1 cellular context compared by ENCODE assay signal in the genomic region with DNA sequence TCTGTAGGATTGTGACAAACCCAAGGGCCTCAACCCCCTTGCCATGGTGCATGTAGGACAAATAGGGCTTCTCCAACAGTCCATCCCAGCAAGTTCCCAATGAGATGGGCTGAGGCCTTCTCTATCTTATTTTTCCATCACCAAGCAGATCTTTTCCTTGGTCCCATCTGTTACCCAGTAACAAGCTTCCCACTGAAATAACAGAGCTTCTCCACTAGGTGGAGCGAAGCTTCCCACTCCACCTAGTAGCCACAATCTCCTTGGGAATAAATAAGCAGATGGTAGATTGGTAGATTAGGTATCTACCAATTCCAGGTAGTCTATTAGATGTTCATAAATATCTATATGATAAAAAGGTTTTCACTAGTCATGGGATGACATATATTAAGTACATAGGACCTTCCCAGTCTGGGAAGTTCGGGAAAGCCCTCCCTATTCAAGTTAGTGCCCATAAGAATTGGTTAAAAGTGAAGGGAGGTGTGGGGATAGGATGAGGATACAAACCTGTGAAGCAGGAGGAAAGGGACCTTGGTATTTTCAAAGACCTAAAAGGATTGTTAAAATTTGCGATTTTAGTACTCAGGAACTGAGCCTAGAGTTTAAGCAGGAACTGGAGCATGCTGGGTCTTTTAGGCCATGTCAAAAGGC.
TF ChIP-seq lines count a peak whose summit lies in the region.

No MANE protein-coding gene starts in this region.

TF ChIP-seq in WTC11, 78 proteins besides CTCF, POLR2A, EP300 and RAD21 (continued from another document):
- TF ChIP-seq, protein P1, sequence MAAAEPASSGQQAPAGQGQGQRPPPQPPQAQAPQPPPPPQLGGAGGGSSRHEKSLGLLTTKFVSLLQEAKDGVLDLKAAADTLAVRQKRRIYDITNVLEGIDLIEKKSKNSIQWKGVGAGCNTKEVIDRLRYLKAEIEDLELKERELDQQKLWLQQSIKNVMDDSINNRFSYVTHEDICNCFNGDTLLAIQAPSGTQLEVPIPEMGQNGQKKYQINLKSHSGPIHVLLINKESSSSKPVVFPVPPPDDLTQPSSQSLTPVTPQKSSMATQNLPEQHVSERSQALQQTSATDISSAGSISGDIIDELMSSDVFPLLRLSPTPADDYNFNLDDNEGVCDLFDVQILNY (CRISPR knock-in tag; IDR thresholded peaks at IDR 0.05) = no peak
- TF ChIP-seq PRRX2 (CRISPR knock-in tag; IDR thresholded peaks at IDR 0.05) (no peak), ZNF121 (CRISPR knock-in tag; IDR thresholded peaks at IDR 0.05) (no peak), ZNF263 (CRISPR knock-in tag; IDR thresholded peaks at IDR 0.05; ENCODE audit: low read depth) (no peak), JAZF1 (CRISPR knock-in tag; IDR thresholded peaks at IDR 0.05) (no peak)
- TF ChIP-seq, protein P2, sequence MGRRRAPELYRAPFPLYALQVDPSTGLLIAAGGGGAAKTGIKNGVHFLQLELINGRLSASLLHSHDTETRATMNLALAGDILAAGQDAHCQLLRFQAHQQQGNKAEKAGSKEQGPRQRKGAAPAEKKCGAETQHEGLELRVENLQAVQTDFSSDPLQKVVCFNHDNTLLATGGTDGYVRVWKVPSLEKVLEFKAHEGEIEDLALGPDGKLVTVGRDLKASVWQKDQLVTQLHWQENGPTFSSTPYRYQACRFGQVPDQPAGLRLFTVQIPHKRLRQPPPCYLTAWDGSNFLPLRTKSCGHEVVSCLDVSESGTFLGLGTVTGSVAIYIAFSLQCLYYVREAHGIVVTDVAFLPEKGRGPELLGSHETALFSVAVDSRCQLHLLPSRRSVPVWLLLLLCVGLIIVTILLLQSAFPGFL (CRISPR knock-in tag; IDR thresholded peaks at IDR 0.05; ENCODE audit: borderline replicate concordance) = no peak
